Comparison of ENCODE assay signal across 8 cellular contexts in genomic region chr9:136978073-136978864, GRCh38. TPM values are rescaled to one million over a fixed set of nuclear protein-coding genes. Genes with fewer than 3 reads are reported as not detected.
A peak's percentile ranks its signal among the peaks of the same experiment; 100 is the strongest.
DNase-seq lines count a peak whose midpoint lies in the region; ATAC-seq and TF ChIP-seq lines count a peak whose summit lies in the region.

No MANE protein-coding gene starts in this region.

- ATAC-seq in foreskin keratinocyte (peak; percentile 13), GM19395 (IDR thresholded peaks at IDR 0.05; ENCODE audit: unreplicated experiment) (no peak), GM21737 (IDR thresholded peaks at IDR 0.05; ENCODE audit: unreplicated experiment) (no peak)

- peaks cover 13% of the 10 kb centered on the region for H3K27me3 ChIP-seq in foreskin keratinocyte

- in situ Hi-C loops in GM13976 (cut with MboI; ENCODE audit: low sequenced_read_pairs, unreplicated experiment), result no loop called here

- no peaks in the 10 kb centered on the region for H3K9me3 Mint-ChIP-seq in neural crest cell

- no peak overlapping the region for H3K4me3 Mint-ChIP-seq in neural crest cell

- H3K27ac ChIP-seq in foreskin keratinocyte, result no peak overlapping the region
- H3K27ac ChIP-seq in substantia nigra (ENCODE audit: low read depth, low read length, poor library complexity, severe bottlenecking), result peak overlapping the region; percentile 99

- H3K4me1 ChIP-seq in foreskin keratinocyte, result no peaks in the 10 kb centered on the region

- DNase-seq in GM13976 (ENCODE audit: low spot score), result peak; percentile 90
- DNase-seq in OCI-M1 (lab: John Stamatoyannopoulos, UW), result peak; percentile 65
- peak; percentile 75 for DNase-seq in activated gamma-delta T cell treated with Interleukin-2 at 50 U/mL for 16 hours
- DNase-seq in foreskin keratinocyte, result no peak
- peak; percentile 64 for DNase-seq in neural crest cell (ENCODE audit: low read depth, low spot score)
- DNase-seq in substantia nigra (lab: John Stamatoyannopoulos, UW), result peak; percentile 52 to 99 (median 93)

- no peaks in the 10 kb centered on the region for H3K36me3 Mint-ChIP-seq in neural crest cell (ENCODE audit: low read depth)

- no peak overlapping the region for H3K27ac Mint-ChIP-seq in neural crest cell (ENCODE audit: unreplicated experiment)

- TF ChIP-seq CTCF in GM13976 (IDR thresholded peaks at IDR 0.05; ENCODE audit: borderline replicate concordance, control extremely low read depth, extremely low read depth, insufficient read depth, missing control alignments) (no peak), foreskin keratinocyte (conservative IDR thresholded peaks at IDR 0.05) (no peak), neural crest cell (conservative IDR thresholded peaks at IDR 0.05) (no peak)

- peaks cover 4% of the 10 kb centered on the region for H3K4me1 Mint-ChIP-seq in neural crest cell

- H3K27me3 Mint-ChIP-seq in neural crest cell (ENCODE audit: low read depth), result peaks cover 7% of the 10 kb centered on the region

RNA-seq across cellular contexts. Expression of gene PTGDS, which starts 1.0 kb away (rescaled TPM):
- total RNA-seq in foreskin keratinocyte, result not detected in 2 replicates
- not detected in 2 replicates for polyA plus RNA-seq in foreskin keratinocyte
- not detected in 2 replicates for total RNA-seq in neural crest cell

RNA-seq across cellular contexts. Expression of gene LCNL1, which starts 4.5 kb away (rescaled TPM):
- total RNA-seq in foreskin keratinocyte (not detected in 2 replicates), neural crest cell (not detected in 2 replicates)
- polyA plus RNA-seq in foreskin keratinocyte, result not detected in 2 replicates

RNA-seq across cellular contexts. Expression of gene PAXX, which starts 14.0 kb away (rescaled TPM):
- total RNA-seq in foreskin keratinocyte (48.4 and 52.7 TPM in 2 replicates), neural crest cell (82.6 and 84.9 TPM in 2 replicates)
- 79.5 and 84.6 TPM in 2 replicates for polyA plus RNA-seq in foreskin keratinocyte

RNA-seq across cellular contexts. Expression of gene CLIC3, which starts 18.1 kb away (rescaled TPM):
- total RNA-seq in foreskin keratinocyte, result 0.95 and 1.7 TPM in 2 replicates
- 1.3 and 2.6 TPM in 2 replicates for polyA plus RNA-seq in foreskin keratinocyte
- total RNA-seq in neural crest cell, result not detected in 2 replicates

RNA-seq across cellular contexts. Expression of gene LCN12, which starts 26.2 kb away (rescaled TPM):
- total RNA-seq in foreskin keratinocyte, result 0.31 TPM in 1 of 2 replicates, not detected in the other
- 0.15 and 0.16 TPM in 2 replicates for polyA plus RNA-seq in foreskin keratinocyte
- total RNA-seq in neural crest cell, result 0.50 and 1.1 TPM in 2 replicates

Comparison
In these comparisons a context has a peak if more than half of its experiments do, and no peak if none do; other contexts are left out.
1. DNase-seq: peak in GM13976 (single experiment), OCI-M1 (single experiment), activated gamma-delta T cell treated with Interleukin-2 at 50 U/mL for 16 hours (single experiment), neural crest cell (single experiment) and substantia nigra (49 of 49); none in foreskin keratinocyte (0 of 2).